Comparison of ENCODE assay signal across 8 cellular contexts in the genomic region with DNA sequence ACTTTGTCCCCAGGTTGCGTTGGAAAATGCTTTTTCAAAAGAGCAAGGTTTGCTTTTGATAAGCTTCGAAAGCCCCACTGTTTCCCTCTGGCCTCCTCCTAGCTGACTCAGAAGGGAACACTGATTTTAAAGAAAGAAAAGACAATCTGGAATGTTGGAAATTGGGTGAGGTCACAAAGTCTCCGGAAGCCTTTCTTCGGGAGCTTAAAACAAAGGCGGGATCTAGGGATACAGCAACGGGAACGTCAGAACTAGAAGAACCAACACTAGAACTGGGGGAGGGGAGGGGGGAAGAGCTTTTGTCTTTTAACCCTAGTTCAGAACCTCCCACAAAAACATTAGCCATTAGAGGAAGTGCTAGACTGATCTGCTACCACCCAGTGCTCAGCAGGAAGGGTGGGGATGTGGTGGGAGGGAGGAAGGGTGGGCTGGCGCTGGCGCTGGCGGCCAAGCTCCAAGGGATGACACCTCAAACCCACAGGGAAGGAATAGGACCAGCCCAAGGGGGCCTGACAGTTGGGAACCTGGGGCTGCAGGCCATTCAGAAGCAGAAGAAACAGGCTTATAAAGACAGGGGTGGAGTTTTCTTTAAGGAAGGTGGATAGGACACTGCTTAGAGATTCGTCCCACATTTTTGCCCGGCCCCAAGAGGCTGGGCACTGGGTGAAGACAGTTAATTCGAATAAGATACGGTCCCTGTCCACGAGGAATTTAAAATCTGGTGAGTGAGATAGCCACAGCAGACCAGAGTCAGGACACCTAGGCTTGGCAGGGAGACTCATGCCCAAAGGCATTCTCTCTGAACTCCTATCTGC. TPM values are rescaled to one million over a fixed set of nuclear protein-coding genes. Genes with fewer than 3 reads are reported as not detected.
A peak's percentile ranks its signal among the peaks of the same experiment; 100 is the strongest.
DNase-seq lines count a peak whose midpoint lies in the region; ATAC-seq and TF ChIP-seq lines count a peak whose summit lies in the region.

No MANE protein-coding gene starts in this region.

- peak; percentile 61 for DNase-seq in NCI-H82 (lab: John Stamatoyannopoulos, UW)
- DNase-seq in NCI-H82 treated with DMSO at 0.1 percent for 48 hours (lab: John Stamatoyannopoulos, UW; ENCODE audit: unreplicated experiment): no peak
- peak; percentile 45 for DNase-seq in NCI-H2227 (lab: John Stamatoyannopoulos, UW; ENCODE audit: unreplicated experiment)
- DNase-seq in activated T-cell treated with anti-CD3 and anti-CD28 coated beads for 1 hour (ENCODE audit: low read depth): peak; percentile 27
- peak; percentile 92 for DNase-seq in esophagus muscularis mucosa (ENCODE audit: extremely low spot score)
- peak; percentile 72 to 89 for DNase-seq in upper lobe of left lung

- TF ChIP-seq POLR2A in esophagus muscularis mucosa (IDR thresholded peaks at IDR 0.05; ENCODE audit: low read depth) (no peak), upper lobe of left lung (IDR thresholded peaks at IDR 0.05) (peak in 3 of 4 donors; percentile 30 to 64 (median 38))

- H3K36me3 ChIP-seq in esophagus muscularis mucosa: peaks cover 0 to 8% (median 2%) of the 10 kb centered on the region in 4 donors
- peaks cover 0 to 4% of the 10 kb centered on the region in 2 donors for H3K36me3 ChIP-seq in mucosa of rectum (ENCODE audit: control insufficient read depth in 2 of 2, insufficient read depth in 2 of 2, low read length in 2 of 2)
- peaks cover 0 to 4% (median 0%) of the 10 kb centered on the region in 4 donors for H3K36me3 ChIP-seq in upper lobe of left lung

- ATAC-seq in HG02571 (IDR thresholded peaks at IDR 0.05; ENCODE audit: unreplicated experiment) (peak; percentile 28), upper lobe of left lung (ENCODE audit: low FRiP score in 2 of 2) (peak; percentile 73 to 82)

- no peaks in the 10 kb centered on the region for H3K9me3 ChIP-seq in esophagus muscularis mucosa
- no peaks in the 10 kb centered on the region for H3K9me3 ChIP-seq in mucosa of rectum (ENCODE audit: control insufficient read depth in 2 of 2, low read length in 2 of 2)
- H3K9me3 ChIP-seq in upper lobe of left lung: no peaks in the 10 kb centered on the region

- peak overlapping the region; percentile 97 to 98 for H3K9ac ChIP-seq in mucosa of rectum (ENCODE audit: low read depth in 1 of 2, low read length in 2 of 2)

- H3K4me3 ChIP-seq in esophagus muscularis mucosa (peak overlapping the region; percentile 73 to 97 (median 92)), mucosa of rectum (ENCODE audit: low read length in 2 of 2) (peak overlapping the region; percentile 76 to 96), upper lobe of left lung (peak overlapping the region; percentile 76 to 94 (median 84))

- intact Hi-C loops in esophagus muscularis mucosa (cut with DNase I): loop anchor here (5.0 kb wide), 1 partner anchor 65 kb away; the partner anchor contains the start of gene KCMF1

- H3K27ac ChIP-seq in esophagus muscularis mucosa (replicated peaks in 1 of 4) (peak overlapping the region; percentile 88 to 96 (median 94)), mucosa of rectum (ENCODE audit: low read depth in 2 of 2, low read length in 2 of 2) (peak overlapping the region; percentile 98 to 99), upper lobe of left lung (peak overlapping the region; percentile 93 to 98 (median 96))

- TF ChIP-seq EP300 in esophagus muscularis mucosa (IDR thresholded peaks at IDR 0.05) (no peak), upper lobe of left lung (IDR thresholded peaks at IDR 0.05) (peak in 1 of 4 donors; percentile 17)

- H3K27me3 ChIP-seq in esophagus muscularis mucosa (no peaks in the 10 kb centered on the region), mucosa of rectum (ENCODE audit: control insufficient read depth in 2 of 2, insufficient read depth in 2 of 2, low read length in 2 of 2) (no peaks in the 10 kb centered on the region), upper lobe of left lung (no peaks in the 10 kb centered on the region)

- no peak for TF ChIP-seq CTCF in esophagus muscularis mucosa (IDR thresholded peaks at IDR 0.05)
- no peak for TF ChIP-seq CTCF in upper lobe of left lung (IDR thresholded peaks at IDR 0.05)

- 15% methylated on average over 15 of the region's 15 CpGs for WGBS in esophagus muscularis mucosa
- WGBS in upper lobe of left lung, 2 donors: 5 to 7% methylated on average over 15 of the region's 15 CpGs

- peaks cover 11 to 25% (median 19%) of the 10 kb centered on the region in 4 donors for H3K4me1 ChIP-seq in esophagus muscularis mucosa
- H3K4me1 ChIP-seq in mucosa of rectum (ENCODE audit: control insufficient read depth in 2 of 2, insufficient read depth in 2 of 2, low read length in 2 of 2): peaks cover 3 to 4% of the 10 kb centered on the region in 2 donors
- peaks cover 11 to 26% (median 24%) of the 10 kb centered on the region in 4 donors for H3K4me1 ChIP-seq in upper lobe of left lung

RNA-seq across cellular contexts. Expression of gene TMSB10, which starts 1.7 kb away (rescaled TPM):
- total RNA-seq in esophagus muscularis mucosa (1,000 to 10,000 TPM; 1,300 to 2,755 (median 1,711) TPM), upper lobe of left lung (1,000 to 10,000 TPM; 1,275 to 5,234 (median 2,267) TPM)

RNA-seq across cellular contexts. Expression of gene TRABD2A, which starts 26.2 kb away (rescaled TPM):
- 1 to 10 TPM; 1.2 to 3.0 (median 2.1) TPM for total RNA-seq in esophagus muscularis mucosa
- 10 to 100 TPM in 1 of 6 donors, 1 to 10 TPM in 5; 2.0 to 22.0 (median 6.2) TPM for total RNA-seq in upper lobe of left lung
